Comparison of ENCODE assay signal across 11 cellular contexts in the genomic region with DNA sequence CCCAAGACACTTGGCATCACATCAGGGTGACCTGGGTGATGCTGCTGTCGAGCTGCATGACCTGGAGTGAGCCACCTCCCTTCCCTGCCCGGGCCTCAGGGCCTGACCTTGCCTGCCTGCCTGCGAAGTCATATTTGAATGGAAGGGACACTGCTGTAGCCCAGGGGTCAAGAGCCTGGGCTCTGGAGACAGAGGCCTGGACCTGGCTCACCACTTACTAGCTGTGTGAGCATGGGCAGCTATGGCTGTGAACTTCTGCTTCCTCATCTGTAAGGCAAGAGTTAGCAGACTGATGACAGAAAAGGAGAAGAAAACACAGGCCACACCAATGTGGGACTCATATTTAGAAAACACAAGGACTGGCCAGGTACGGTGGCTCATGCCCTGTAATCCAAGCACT.
DNase-seq lines count a peak whose midpoint lies in the region; ATAC-seq and TF ChIP-seq lines count a peak whose summit lies in the region.
"Had no signal": no experiment of that assay in that cellular context is flagged by ENCODE, and none has a peak within 500 bp of the region (broad histone marks: within the 10 kb centered on the region; RNA-seq: fewer than 3 reads in every experiment).

No MANE protein-coding gene starts in this region.

- H3K36me3 ChIP-seq in colonic mucosa (no peaks in the 10 kb centered on the region), mucosa of descending colon (ENCODE audit: low read depth) (no peaks in the 10 kb centered on the region), transverse colon (no peaks in the 10 kb centered on the region)

- no peaks in the 10 kb centered on the region for H3K27me3 Mint-ChIP-seq in activated T-helper 17 cell treated with anti-CD3 and anti-CD28 coated beads, Interleukin-2, amount 50 U/mL, for 72 hours
- H3K27me3 Mint-ChIP-seq: effector memory CD8-positive, alpha-beta T cell had no signal

- peak overlapping the region; percentile 71 for H3K27ac ChIP-seq in colonic mucosa
- H3K27ac ChIP-seq in transverse colon: peak overlapping the region; percentile 71 to 84 (median 82)

- no peak for TF ChIP-seq CTCF in NB4 (IDR thresholded peaks at IDR 0.05; ENCODE audit: low read depth, low read length)
- no peak for TF ChIP-seq CTCF in colonic mucosa (IDR thresholded peaks at IDR 0.05)
- TF ChIP-seq CTCF in mucosa of descending colon (IDR thresholded peaks at IDR 0.05): no peak
- TF ChIP-seq CTCF in transverse colon (IDR thresholded peaks at IDR 0.05): no peak

- H3K36me3 Mint-ChIP-seq in activated T-helper 17 cell treated with anti-CD3 and anti-CD28 coated beads, Interleukin-2, amount 50 U/mL, for 72 hours (ENCODE audit: low read depth): no peaks in the 10 kb centered on the region

- intact Hi-C loops in colonic mucosa (cut with DNase I): no loop called here
- intact Hi-C loops in mucosa of descending colon (cut with DNase I, micrococcal nuclease): no loop called here
- intact Hi-C loops in transverse colon (cut with DNase I; ENCODE audit: low total_unique reads): no loop called here

- ATAC-seq in mucosa of descending colon (peak; percentile 26), GM18519 (IDR thresholded peaks at IDR 0.05; ENCODE audit: low FRiP score, unreplicated experiment) (no peak)
- ATAC-seq in activated T-helper 17 cell treated with anti-CD3 and anti-CD28 coated beads, Interleukin-2, amount 50 U/mL, for 72 hours (replicated peaks): no peak

- H3K4me3 Mint-ChIP-seq in activated T-helper 17 cell treated with anti-CD3 and anti-CD28 coated beads, Interleukin-2, amount 50 U/mL, for 72 hours: no peak overlapping the region
- H3K4me3 Mint-ChIP-seq: effector memory CD8-positive, alpha-beta T cell; T-helper 2 cell treated with Interferon-gamma antibody and Interleukin-4, amounts not matched to agents 5 μg/mL and 100 μg/mL, for 36 hours had no signal

- WGBS in transverse colon (ENCODE audit: low coverage in 1 of 2), 2 donors: 85 to 92% methylated on average over 2 to 4 of the region's 4 CpGs

- H3K27ac Mint-ChIP-seq in activated T-helper 17 cell treated with anti-CD3 and anti-CD28 coated beads, Interleukin-2, amount 50 U/mL, for 72 hours: no peak overlapping the region
- H3K27ac Mint-ChIP-seq: T-helper 2 cell treated with Interferon-gamma antibody and Interleukin-4, amounts not matched to agents 5 μg/mL and 100 μg/mL, for 36 hours had no signal

- DNase-seq in NB4 (ENCODE audit: low read depth): peak; percentile 77
- no peak for DNase-seq in colonic mucosa
- no peak for DNase-seq in mucosa of descending colon
- no peak for DNase-seq in transverse colon
- no peak for DNase-seq in LoVo (ENCODE audit: low spot score)
- DNase-seq: Calu3; effector memory CD8-positive, alpha-beta T cell; NCI-H2081 had no signal

- H3K9ac ChIP-seq in colonic mucosa (ENCODE audit: low read depth in 2 of 2, low read length in 2 of 2): no peak overlapping the region

- H3K9me3 ChIP-seq in colonic mucosa (no peaks in the 10 kb centered on the region), mucosa of descending colon (no peaks in the 10 kb centered on the region), transverse colon (no peaks in the 10 kb centered on the region)

- H3K4me1 ChIP-seq in colonic mucosa (no peaks in the 10 kb centered on the region), mucosa of descending colon (ENCODE audit: low read depth) (peaks cover 6% of the 10 kb centered on the region), transverse colon (peaks cover 12 to 63% (median 24%) of the 10 kb centered on the region in 4 donors)

- H3K27me3 ChIP-seq in colonic mucosa (no peaks in the 10 kb centered on the region), transverse colon (no peaks in the 10 kb centered on the region)

- peaks cover 6% of the 10 kb centered on the region for H3K4me1 Mint-ChIP-seq in activated T-helper 17 cell treated with anti-CD3 and anti-CD28 coated beads, Interleukin-2, amount 50 U/mL, for 72 hours

- in situ Hi-C loops in transverse colon (cut with MboI; ENCODE audit: low pct_ligation_motif_present in 1 of 4, low pct_unique_long_range_greater_than_20kb in 1 of 4, low sequenced_read_pairs in 3 of 4): loop anchor here in 1 of 4 donors (25.0 kb wide), 1 partner anchor 380 kb away; no protein-coding TSS in a partner anchor

- no peak for TF ChIP-seq EP300 in transverse colon (IDR thresholded peaks at IDR 0.05; ENCODE audit: low read depth)

- H3K4me3 ChIP-seq in NB4 (ENCODE audit: low read depth, low read length) (no peak overlapping the region), colonic mucosa (no peak overlapping the region), mucosa of descending colon (no peak overlapping the region), transverse colon (no peak overlapping the region)

- H3K9me3 Mint-ChIP-seq in activated T-helper 17 cell treated with anti-CD3 and anti-CD28 coated beads, Interleukin-2, amount 50 U/mL, for 72 hours: no peaks in the 10 kb centered on the region
- H3K9me3 Mint-ChIP-seq: effector memory CD8-positive, alpha-beta T cell; T-helper 2 cell treated with Interferon-gamma antibody and Interleukin-4, amounts not matched to agents 5 μg/mL and 100 μg/mL, for 36 hours had no signal

- TF ChIP-seq POLR2A in NB4 (IDR thresholded peaks at IDR 0.05; ENCODE audit: extremely low read depth, insufficient read length) (no peak), transverse colon (IDR thresholded peaks at IDR 0.05) (no peak)
